12 cellular contexts compared by ENCODE assay signal in the genomic region with DNA sequence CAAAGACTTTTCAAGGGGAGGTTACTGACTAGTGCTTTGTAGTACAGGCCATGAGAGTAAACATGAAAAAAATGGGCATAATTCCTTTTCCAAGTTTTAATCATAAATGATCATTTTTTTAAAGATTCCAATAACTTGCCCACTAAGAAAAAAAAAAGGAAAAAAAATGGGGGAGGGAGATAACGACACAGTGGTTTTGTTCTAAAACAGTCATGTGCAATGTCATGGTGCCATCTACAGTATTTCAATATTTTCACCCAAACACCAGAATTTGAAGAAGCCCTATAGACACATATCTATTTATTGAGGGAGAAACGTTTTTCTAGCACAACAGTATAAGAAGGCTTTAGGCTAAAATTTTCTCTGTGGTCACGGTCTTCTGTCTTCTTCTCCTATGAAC.
DNase-seq lines count a peak whose midpoint lies in the region; ATAC-seq, FAIRE-seq and TF ChIP-seq lines count a peak whose summit lies in the region.
"Had no signal": no experiment of that assay in that cellular context is flagged by ENCODE, and none has a peak within 500 bp of the region (broad histone marks: within the 10 kb centered on the region; RNA-seq: fewer than 3 reads in every experiment).

No MANE protein-coding gene starts in this region.

- H3K79me2 ChIP-seq in astrocyte (ENCODE audit: insufficient read depth, low read length): no peaks in the 10 kb centered on the region

- no peak overlapping the region for H3K9ac ChIP-seq in astrocyte (ENCODE audit: low read length)

- intact Hi-C loops in CD8-positive, alpha-beta T cell (cut with DNase I, micrococcal nuclease): loop anchor here in 1 of 2 experiments (10.0 kb wide), 1 partner anchor 632 kb away; no protein-coding TSS in a partner anchor

- peaks cover 5% of the 10 kb centered on the region for H3K4me1 ChIP-seq in astrocyte (ENCODE audit: insufficient read depth, low read length)
- H3K4me1 ChIP-seq in CD8-positive, alpha-beta T cell (ENCODE audit: insufficient read depth, low read length): no peaks in the 10 kb centered on the region

- no peak for DNase-seq in AG04450 (ENCODE audit: low read depth, low spot score)
- peak; percentile 38 for DNase-seq in HS-5 (ENCODE audit: low read depth)
- no peak for DNase-seq in astrocyte (ENCODE audit: low read depth)
- DNase-seq in globus pallidus (ENCODE audit: low spot score): peak; percentile 34
- no peak for DNase-seq in mesenteric fat pad (ENCODE audit: low spot score)
- no peak for DNase-seq in CD8-positive, alpha-beta T cell
- DNase-seq in KG1 (lab: John Stamatoyannopoulos, UW): no peak
- DNase-seq: activated CD4-positive, alpha-beta T cell treated with anti-CD3 and anti-CD28 coated beads, Interleukin-2, amount 50 U/mL, for 1 hour; activated naive CD8-positive, alpha-beta T cell treated with anti-CD3 and anti-CD28 coated beads, Interleukin-2, amount 10 ng/mL, durations not matched to agents 7 days and 5 days; NCI-H146; RPMI8226 had no signal

- peak; percentile 47 for TF ChIP-seq CTCF in AG04450 (IDR thresholded peaks at IDR 0.05; ENCODE audit: low read depth, low read length)
- peak; percentile 32 for TF ChIP-seq CTCF in astrocyte (IDR thresholded peaks at IDR 0.05; ENCODE audit: insufficient read depth, low read depth, low read length)
- no peak for TF ChIP-seq CTCF in CD8-positive, alpha-beta T cell (IDR thresholded peaks at IDR 0.05)

- H3K27me3 ChIP-seq in AG04450 (ENCODE audit: control insufficient read depth, insufficient read depth, low read length) (no peaks in the 10 kb centered on the region), astrocyte (ENCODE audit: insufficient read depth, low read length) (no peaks in the 10 kb centered on the region)
- no peaks in the 10 kb centered on the region for H3K27me3 ChIP-seq in CD8-positive, alpha-beta T cell (ENCODE audit: insufficient read depth, low read length)

- no peak overlapping the region for H2AFZ ChIP-seq in astrocyte (ENCODE audit: low read depth, low read length)

- H3K4me3 ChIP-seq in AG04450 (ENCODE audit: low read depth, low read length) (no peak overlapping the region), astrocyte (ENCODE audit: insufficient read depth, low read depth, low read length) (no peak overlapping the region)
- H3K4me3 ChIP-seq in CD8-positive, alpha-beta T cell (ENCODE audit: low read depth, low read length): no peak overlapping the region

- H3K9me3 Mint-ChIP-seq in astrocyte (ENCODE audit: unreplicated experiment): no peaks in the 10 kb centered on the region
- H3K9me3 Mint-ChIP-seq in CD8-positive, alpha-beta T cell: no peaks in the 10 kb centered on the region
- H3K9me3 Mint-ChIP-seq: activated naive CD8-positive, alpha-beta T cell treated with anti-CD3 and anti-CD28 coated beads, Interleukin-2, amount 10 ng/mL, durations not matched to agents 7 days and 5 days had no signal

- CTCF ChIA-PET in AG04450 (lab: Charles Lee): interaction anchor here (0.6 to 1.5 kb wide), 8 partner anchors 149 to 1158 kb away, joined by 3 to 6 read pairs (median 3); no protein-coding TSS in a partner anchor
- CTCF ChIA-PET in CD8-positive, alpha-beta T cell (lab: Charles Lee): interaction anchor here (4.6 kb wide), 1 partner anchor 227 kb away, joined by 92 read pairs; no protein-coding TSS in a partner anchor

- H3K4me1 Mint-ChIP-seq in astrocyte (ENCODE audit: low read depth, unreplicated experiment): peaks cover 8% of the 10 kb centered on the region
- H3K4me1 Mint-ChIP-seq in CD8-positive, alpha-beta T cell (ENCODE audit: low read depth): peaks cover 6% of the 10 kb centered on the region

- H4K20me1 ChIP-seq in astrocyte (ENCODE audit: insufficient read depth, low read length): no peaks in the 10 kb centered on the region

- H3K36me3 Mint-ChIP-seq in astrocyte (ENCODE audit: low read depth, unreplicated experiment): no peaks in the 10 kb centered on the region
- no peaks in the 10 kb centered on the region for H3K36me3 Mint-ChIP-seq in CD8-positive, alpha-beta T cell

- no peak for FAIRE-seq in astrocyte (lab: Jason Lieb, UNC)

- H3K4me3 Mint-ChIP-seq in astrocyte (ENCODE audit: unreplicated experiment): no peak overlapping the region
- no peak overlapping the region for H3K4me3 Mint-ChIP-seq in CD8-positive, alpha-beta T cell
- H3K4me3 Mint-ChIP-seq: activated naive CD8-positive, alpha-beta T cell treated with anti-CD3 and anti-CD28 coated beads, Interleukin-2, amount 10 ng/mL, durations not matched to agents 7 days and 5 days had no signal

- no peak for ATAC-seq in CD8-positive, alpha-beta T cell
- ATAC-seq in HG02678 (IDR thresholded peaks at IDR 0.05; ENCODE audit: unreplicated experiment): no peak

- H3K9me3 ChIP-seq in AG04450 (ENCODE audit: control insufficient read depth, insufficient read depth, low read length): no peaks in the 10 kb centered on the region
- H3K9me3 ChIP-seq in astrocyte (ENCODE audit: insufficient read depth, low read depth, low read length): no peaks in the 10 kb centered on the region
- no peaks in the 10 kb centered on the region for H3K9me3 ChIP-seq in CD8-positive, alpha-beta T cell (ENCODE audit: low read length)

- H3K27ac ChIP-seq in AG04450 (ENCODE audit: low read depth, low read length): no peak overlapping the region
- H3K27ac ChIP-seq in astrocyte (ENCODE audit: low read depth, low read length): no peak overlapping the region
- no peak overlapping the region for H3K27ac ChIP-seq in CD8-positive, alpha-beta T cell (ENCODE audit: low read depth, low read length)

- H3K4me2 ChIP-seq in astrocyte (ENCODE audit: low read length): no peak overlapping the region

- H3K36me3 ChIP-seq in astrocyte (ENCODE audit: insufficient read depth, low read length): no peaks in the 10 kb centered on the region
- no peaks in the 10 kb centered on the region for H3K36me3 ChIP-seq in CD8-positive, alpha-beta T cell (ENCODE audit: insufficient read depth, low read length)

- H3K27me3 Mint-ChIP-seq in astrocyte (ENCODE audit: low read depth, unreplicated experiment): peaks cover 6% of the 10 kb centered on the region
- H3K27me3 Mint-ChIP-seq in CD8-positive, alpha-beta T cell (ENCODE audit: low read depth): no peaks in the 10 kb centered on the region

- POLR2A ChIA-PET in AG04450 (lab: Yijun Ruan, JAX): interaction anchor here (0.7 kb wide), 1 partner anchor 1234 kb away, joined by 3 read pairs; no protein-coding TSS in a partner anchor
- POLR2A ChIA-PET in CD8-positive, alpha-beta T cell (lab: Charles Lee): no interaction called here

- no peak overlapping the region for H3K27ac Mint-ChIP-seq in astrocyte (ENCODE audit: unreplicated experiment)
- H3K27ac Mint-ChIP-seq in CD8-positive, alpha-beta T cell: no peak overlapping the region
- H3K27ac Mint-ChIP-seq: activated naive CD8-positive, alpha-beta T cell treated with anti-CD3 and anti-CD28 coated beads, Interleukin-2, amount 10 ng/mL, durations not matched to agents 7 days and 5 days had no signal

Comparison
In these comparisons a context has a peak if more than half of its experiments do, and no peak if none do; other contexts are left out.
1. DNase-seq: peak in HS-5 (single experiment) and globus pallidus (single experiment); none in AG04450 (single experiment), astrocyte (single experiment), mesenteric fat pad (single experiment), CD8-positive, alpha-beta T cell (0 of 7) and KG1 (single experiment).